ENCODE assay signal across 27 cellular contexts in genomic region chr13:108003626-108004025, GRCh38.
A peak's percentile ranks its signal among the peaks of the same experiment; 100 is the strongest.
DNase-seq lines count a peak whose midpoint lies in the region; ATAC-seq, FAIRE-seq and TF ChIP-seq lines count a peak whose summit lies in the region.
"Had no signal": no experiment of that assay in that cellular context is flagged by ENCODE, and none has a peak within 500 bp of the region (broad histone marks: within the 10 kb centered on the region; RNA-seq: fewer than 3 reads in every experiment).

No MANE protein-coding gene starts in this region.

- no peak for TF ChIP-seq RAD21 in H1 (IDR thresholded peaks at IDR 0.05 in 1 of 2, conservative IDR thresholded peaks at IDR 0.05 in 1 of 2; ENCODE audit: low read depth in 2 of 2, low read length in 2 of 2)

- no peak overlapping the region for H2BK5ac ChIP-seq in H1 (ENCODE audit: low read depth, low read length)

- H3K4me3 Mint-ChIP-seq in stimulated activated effector memory CD8-positive, alpha-beta T cell treated with anti-CD3 and anti-CD28 coated beads, Interleukin-12 subunit alpha, Interleukin-12 subunit beta, amount 100 ng/mL, for 72 hours, result no peak overlapping the region
- no peak overlapping the region for H3K4me3 Mint-ChIP-seq in T-cell
- H3K4me3 Mint-ChIP-seq: activated B cell treated with CpG ODN at 0.5 μM for 24 hours; activated CD4-positive, alpha-beta memory T cell treated with anti-CD3 and anti-CD28 coated beads, Interleukin-2, amount 10 ng/mL, durations not matched to agents 7 days and 5 days; mesothelial cell of epicardium had no signal

- no peak overlapping the region for H2AK5ac ChIP-seq in H1 (ENCODE audit: low read depth, low read length)

- no peak overlapping the region for H2BK20ac ChIP-seq in H1 (ENCODE audit: low read length)

- no peak overlapping the region for H3K27ac Mint-ChIP-seq in stimulated activated effector memory CD8-positive, alpha-beta T cell treated with anti-CD3 and anti-CD28 coated beads, Interleukin-12 subunit alpha, Interleukin-12 subunit beta, amount 100 ng/mL, for 72 hours
- H3K27ac Mint-ChIP-seq in T-cell, result no peak overlapping the region
- H3K27ac Mint-ChIP-seq: activated B cell treated with CpG ODN at 0.5 μM for 24 hours; activated CD4-positive, alpha-beta memory T cell treated with anti-CD3 and anti-CD28 coated beads, Interleukin-2, amount 10 ng/mL, durations not matched to agents 7 days and 5 days; mesothelial cell of epicardium had no signal

- no peaks in the 10 kb centered on the region for H3K9me3 ChIP-seq in H1 (ENCODE audit: insufficient read depth in 2 of 2, low read depth in 1 of 2, low read length in 1 of 2)
- H3K9me3 ChIP-seq in suprapubic skin, result peaks cover 6% of the 10 kb centered on the region
- H3K9me3 ChIP-seq: prostate gland had no signal

- H4K8ac ChIP-seq in H1 (ENCODE audit: extremely low read depth, insufficient read depth, low read length), result no peak overlapping the region

- no peak overlapping the region for H3K27ac ChIP-seq in H1 (ENCODE audit: low read depth, low read length)
- no peak overlapping the region for H3K27ac ChIP-seq in suprapubic skin
- H3K27ac ChIP-seq: dorsolateral prefrontal cortex, epithelial cell of prostate, HL-60, prostate gland had no signal

- WGBS in H1 (ENCODE audit: extremely low coverage in 1 of 2, insufficient coverage in 1 of 2, insufficient read length in 1 of 2, insufficient replicate concordance in 2 of 2, low coverage in 1 of 2, low lambda C conversion rate in 2 of 2, missing lambda C conversion rate in 1 of 2), 2 experiments, result 79% methylated on average over 3 of the region's 3 CpGs; no CpG with 5 or more reads in 1 of the 2 experiments
- WGBS in suprapubic skin, result 25% methylated on average over 2 of the region's 3 CpGs

- no peak overlapping the region for H3K18ac ChIP-seq in H1 (ENCODE audit: extremely low read depth, low read length)

- H3K4me2 ChIP-seq in H1 (ENCODE audit: insufficient read depth in 1 of 2, low read depth in 2 of 2, low read length in 2 of 2), result no peak overlapping the region

- H3K79me1 ChIP-seq in H1 (ENCODE audit: low read depth, low read length), result no peaks in the 10 kb centered on the region

- H4K20me1 ChIP-seq in H1 (replicated peaks in 1 of 2; ENCODE audit: control insufficient read depth in 1 of 2, insufficient read depth in 2 of 2, low read length in 2 of 2), result no peaks in the 10 kb centered on the region

- DNase-seq in NCI-H2081 (lab: John Stamatoyannopoulos, UW), result peak; percentile 50 to 72
- no peak for DNase-seq in NCI-H2081 treated with DMSO at 0.1 percent for 48 hours (lab: John Stamatoyannopoulos, UW)
- DNase-seq in NCI-H2196 treated with DMSO at 0.1 percent for 48 hours (lab: John Stamatoyannopoulos, UW; ENCODE audit: unreplicated experiment), result peak; percentile 1
- DNase-seq in H1 (ENCODE audit: low read depth in 1 of 2, low spot score in 2 of 2), result no peak
- no peak for DNase-seq in stimulated activated effector memory CD8-positive, alpha-beta T cell treated with anti-CD3 and anti-CD28 coated beads, Interleukin-12 subunit alpha, Interleukin-12 subunit beta, amount 100 ng/mL, for 72 hours (ENCODE audit: low spot score in 2 of 2)
- DNase-seq in suprapubic skin (ENCODE audit: low spot score in 2 of 2), result no peak
- no peak for DNase-seq in T1000 (lab: John Stamatoyannopoulos, UW)
- DNase-seq in T-cell, result no peak
- DNase-seq: activated B cell treated with CpG ODN at 0.5 μM for 24 hours; activated CD4-positive, alpha-beta memory T cell treated with anti-CD3 and anti-CD28 coated beads, Interleukin-2, amount 10 ng/mL, durations not matched to agents 7 days and 5 days; C1 segment of cervical spinal cord; caudate nucleus; dorsolateral prefrontal cortex; foreskin melanocyte; GF-D8; IMR-90; kidney glomerular epithelial cell; MV-4-11; NCI-H2227 treated with DMSO at 0.1 percent for 48 hours; stimulated activated CD4-positive, alpha-beta T cell treated with anti-CD3 and anti-CD28 coated beads, Interleukin-4, amount 100 ng/mL, for 1 hour; T-helper 2 cell had no signal

- CTCF ChIA-PET in H1 (lab: Charles Lee; ENCODE audit: partially characterized antibody) (interaction anchor here (0.6 to 1.5 kb wide), 4 partner anchors 9 to 800 kb away, joined by 3 to 4 read pairs (median 3); no protein-coding TSS in a partner anchor), T-cell (lab: Charles Lee) (no interaction called here)

- TF ChIP-seq POLR2A in H1 (IDR thresholded peaks at IDR 0.05; ENCODE audit: control extremely low read depth in 1 of 2, low read depth in 2 of 2, low read length in 2 of 2) (no peak), suprapubic skin (IDR thresholded peaks at IDR 0.05) (no peak)

- peak overlapping the region; percentile 21; the same call in 1 of the 2 replicates for H2BK15ac ChIP-seq in H1 (ENCODE audit: low read length)

- H3K9me3 Mint-ChIP-seq in stimulated activated effector memory CD8-positive, alpha-beta T cell treated with anti-CD3 and anti-CD28 coated beads, Interleukin-12 subunit alpha, Interleukin-12 subunit beta, amount 100 ng/mL, for 72 hours, result peaks cover 4% of the 10 kb centered on the region
- H3K9me3 Mint-ChIP-seq in T-cell, result peaks cover 4 to 10% (median 4%) of the 10 kb centered on the region in 3 donors
- H3K9me3 Mint-ChIP-seq: activated B cell treated with CpG ODN at 0.5 μM for 24 hours had no signal

- no peaks in the 10 kb centered on the region for H3K79me2 ChIP-seq in H1 (ENCODE audit: control insufficient read depth in 1 of 2, insufficient read depth in 2 of 2, low read length in 2 of 2)

- H3K56ac ChIP-seq in H1 (replicated peaks; ENCODE audit: insufficient read length, low read depth, low read length), result no peak overlapping the region

- no peak overlapping the region for H3K23ac ChIP-seq in H1 (ENCODE audit: insufficient read length)

- H3K4me1 ChIP-seq in H1 (replicated peaks in 1 of 4; ENCODE audit: control insufficient read depth in 3 of 4, insufficient read depth in 4 of 4, low read length in 3 of 4) (no peaks in the 10 kb centered on the region; a peak in 1 of 7 replicates), suprapubic skin (no peaks in the 10 kb centered on the region)
- H3K4me1 ChIP-seq: prostate gland had no signal

- ATAC-seq in stimulated activated effector memory CD8-positive, alpha-beta T cell treated with anti-CD3 and anti-CD28 coated beads, Interleukin-12 subunit alpha, Interleukin-12 subunit beta, amount 100 ng/mL, for 72 hours, result peak; percentile 45
- no peak for ATAC-seq in T-cell (replicated peaks in 1 of 4)
- ATAC-seq: Right ventricle myocardium inferior had no signal

- H4K5ac ChIP-seq in H1 (ENCODE audit: insufficient read length, low read depth, low read length), result no peak overlapping the region

- POLR2A ChIA-PET in H1 (lab: Charles Lee; ENCODE audit: partially characterized antibody), result no interaction called here
- POLR2A ChIA-PET in T-cell (lab: Charles Lee), result no interaction called here

- no peak for TF ChIP-seq EP300 in H1 (IDR thresholded peaks at IDR 0.05; ENCODE audit: borderline replicate concordance in 1 of 2, low read depth in 2 of 2, low read length in 2 of 2)
- TF ChIP-seq EP300 in suprapubic skin (IDR thresholded peaks at IDR 0.05), result no peak

- H2AFZ ChIP-seq in H1 (ENCODE audit: low read length), result 0 out of 2 replicates have a peak overlapping the region, but pooled peaks have one; percentile 78

- no peaks in the 10 kb centered on the region for H3K27me3 Mint-ChIP-seq in T-cell
- H3K27me3 Mint-ChIP-seq: activated B cell treated with CpG ODN at 0.5 μM for 24 hours; activated CD4-positive, alpha-beta memory T cell treated with anti-CD3 and anti-CD28 coated beads, Interleukin-2, amount 10 ng/mL, durations not matched to agents 7 days and 5 days had no signal

- no peak overlapping the region for H2BK12ac ChIP-seq in H1 (ENCODE audit: low read depth, low read length)

- no peak overlapping the region for H4K91ac ChIP-seq in H1 (replicated peaks; ENCODE audit: insufficient read length, low read length)

- no peak overlapping the region for H3K9ac ChIP-seq in H1 (replicated peaks in 1 of 4; ENCODE audit: extremely low read depth in 1 of 4, low read depth in 3 of 4, low read length in 3 of 4)

- TF ChIP-seq CTCF in H1 (IDR thresholded peaks at IDR 0.05; ENCODE audit: control extremely low read depth in 1 of 3, insufficient read depth in 1 of 3, low read depth in 1 of 3, low read length in 3 of 3), result no peak
- no peak for TF ChIP-seq CTCF in suprapubic skin (IDR thresholded peaks at IDR 0.05)

- H2BK120ac ChIP-seq in H1 (replicated peaks; ENCODE audit: low read depth, low read length), result no peak overlapping the region

- H3K23me2 ChIP-seq in H1 (ENCODE audit: low read depth, low read length), result no peaks in the 10 kb centered on the region

- H3K36me3 ChIP-seq in H1 (ENCODE audit: control insufficient read depth in 2 of 4, insufficient read depth in 4 of 4, low read length in 3 of 4) (no peaks in the 10 kb centered on the region), suprapubic skin (no peaks in the 10 kb centered on the region)
- H3K36me3 ChIP-seq: prostate gland had no signal

- no peak overlapping the region for H3K14ac ChIP-seq in H1 (ENCODE audit: insufficient read length)

- H3K27me3 ChIP-seq in H1 (replicated peaks in 1 of 4; ENCODE audit: control insufficient read depth in 3 of 4, extremely low read depth in 1 of 4, insufficient read depth in 3 of 4, low read length in 3 of 4) (no peaks in the 10 kb centered on the region), suprapubic skin (no peaks in the 10 kb centered on the region)
- H3K27me3 ChIP-seq: dorsolateral prefrontal cortex had no signal

- H3K4me1 Mint-ChIP-seq in stimulated activated effector memory CD8-positive, alpha-beta T cell treated with anti-CD3 and anti-CD28 coated beads, Interleukin-12 subunit alpha, Interleukin-12 subunit beta, amount 100 ng/mL, for 72 hours, result no peaks in the 10 kb centered on the region
- H3K4me1 Mint-ChIP-seq in T-cell, result no peaks in the 10 kb centered on the region
- H3K4me1 Mint-ChIP-seq: activated B cell treated with CpG ODN at 0.5 μM for 24 hours; activated CD4-positive, alpha-beta memory T cell treated with anti-CD3 and anti-CD28 coated beads, Interleukin-2, amount 10 ng/mL, durations not matched to agents 7 days and 5 days had no signal

- H3K4me3 ChIP-seq in H1 (ENCODE audit: extremely low read depth in 1 of 4, insufficient read depth in 2 of 4, low read depth in 3 of 4, low read length in 4 of 4) (no peak overlapping the region), suprapubic skin (no peak overlapping the region)
- H3K4me3 ChIP-seq: dorsolateral prefrontal cortex, prostate gland had no signal

- H3K36me3 Mint-ChIP-seq in stimulated activated effector memory CD8-positive, alpha-beta T cell treated with anti-CD3 and anti-CD28 coated beads, Interleukin-12 subunit alpha, Interleukin-12 subunit beta, amount 100 ng/mL, for 72 hours, result no peaks in the 10 kb centered on the region
- no peaks in the 10 kb centered on the region for H3K36me3 Mint-ChIP-seq in T-cell
- H3K36me3 Mint-ChIP-seq: mesothelial cell of epicardium had no signal

- no peak for FAIRE-seq in H1 (lab: Jason Lieb, UNC)
- FAIRE-seq: A204.1 had no signal

- H3K4ac ChIP-seq in H1 (replicated peaks; ENCODE audit: insufficient read length, low read depth, low read length), result no peak overlapping the region

TF ChIP-seq in H1, 55 proteins besides CTCF, POLR2A, EP300 and RAD21:
- TF ChIP-seq RXRA (IDR thresholded peaks at IDR 0.05; ENCODE audit: insufficient read depth, low read depth, low read length), result no peak
- TF ChIP-seq RFX5 (IDR thresholded peaks at IDR 0.05; ENCODE audit: borderline replicate concordance, low read depth, low read length), result no peak

Comparison
In these comparisons a context has a peak if more than half of its experiments do, and no peak if none do; other contexts are left out.
1. DNase-seq: peak in NCI-H2081 (2 of 2) and NCI-H2196 treated with DMSO at 0.1 percent for 48 hours (single experiment); none in NCI-H2081 treated with DMSO at 0.1 percent for 48 hours (single experiment), H1 (0 of 2), stimulated activated effector memory CD8-positive, alpha-beta T cell treated with anti-CD3 and anti-CD28 coated beads, Interleukin-12 subunit alpha, Interleukin-12 subunit beta, amount 100 ng/mL, for 72 hours (0 of 2), suprapubic skin (0 of 2), T1000 (single experiment) and T-cell (0 of 34).